In the genomic region with DNA sequence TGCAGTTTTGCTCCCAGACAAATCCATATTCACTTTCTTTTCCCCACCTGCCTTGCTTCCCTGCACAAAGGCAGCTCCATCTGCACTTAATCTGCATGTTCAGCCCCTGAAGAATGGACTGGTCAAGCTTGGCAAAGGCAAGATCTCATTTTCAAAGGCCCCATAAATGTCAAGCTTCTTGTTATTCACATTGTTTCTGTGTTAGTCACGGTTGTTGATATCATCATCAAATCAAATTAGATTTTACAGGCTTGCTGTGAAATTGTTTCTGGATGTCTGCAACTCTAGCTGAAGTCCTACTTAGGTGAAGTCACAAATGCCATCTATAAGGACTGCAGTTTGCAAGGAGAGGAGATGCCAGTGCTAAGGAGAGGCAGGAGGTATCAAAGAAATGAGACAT, we compare ENCODE assay signal across 13 cellular contexts.
"Had no signal": no experiment of that assay in that cellular context is flagged by ENCODE, and none has a peak within 500 bp of the region (broad histone marks: within the 10 kb centered on the region; RNA-seq: fewer than 3 reads in every experiment).

No MANE protein-coding gene starts in this region.

- DNase-seq: activated naive CD4-positive, alpha-beta T cell; activated T-cell treated with anti-CD3 and anti-CD28 coated beads, Interleukin-2, amount 50 U/mL, for 1 hour; adrenal gland; effector memory CD4-positive, alpha-beta T cell; gastrocnemius medialis; hippocampal formation; left ventricle myocardium inferior; naive thymus-derived CD8-positive, alpha-beta T cell; stimulated activated CD4-positive, alpha-beta T cell treated with anti-CD3 and anti-CD28 coated beads, Interleukin-4, amount 100 ng/mL, for 24 hours; stimulated activated naive CD4-positive, alpha-beta T cell treated with Interleukin-2 at 50 U/mL for 16 hours had no signal

- H3K4me3 ChIP-seq: adrenal gland, breast epithelium, gastrocnemius medialis, left ventricle myocardium inferior, right atrium auricular region, thoracic aorta had no signal

- H3K27ac ChIP-seq: adrenal gland, breast epithelium, gastrocnemius medialis, left ventricle myocardium inferior, right atrium auricular region, thoracic aorta had no signal

- H3K9me3 ChIP-seq: adrenal gland, breast epithelium, gastrocnemius medialis, left ventricle myocardium inferior, thoracic aorta had no signal

- H3K27me3 ChIP-seq: adrenal gland, breast epithelium, gastrocnemius medialis, right atrium auricular region had no signal

- H3K4me1 ChIP-seq: adrenal gland, breast epithelium, gastrocnemius medialis, left ventricle myocardium inferior, right atrium auricular region had no signal

- H3K36me3 ChIP-seq: adrenal gland, breast epithelium, gastrocnemius medialis, left ventricle myocardium inferior, right atrium auricular region, thoracic aorta had no signal
